ENCODE assay signal across 20 cellular contexts in the genomic region with DNA sequence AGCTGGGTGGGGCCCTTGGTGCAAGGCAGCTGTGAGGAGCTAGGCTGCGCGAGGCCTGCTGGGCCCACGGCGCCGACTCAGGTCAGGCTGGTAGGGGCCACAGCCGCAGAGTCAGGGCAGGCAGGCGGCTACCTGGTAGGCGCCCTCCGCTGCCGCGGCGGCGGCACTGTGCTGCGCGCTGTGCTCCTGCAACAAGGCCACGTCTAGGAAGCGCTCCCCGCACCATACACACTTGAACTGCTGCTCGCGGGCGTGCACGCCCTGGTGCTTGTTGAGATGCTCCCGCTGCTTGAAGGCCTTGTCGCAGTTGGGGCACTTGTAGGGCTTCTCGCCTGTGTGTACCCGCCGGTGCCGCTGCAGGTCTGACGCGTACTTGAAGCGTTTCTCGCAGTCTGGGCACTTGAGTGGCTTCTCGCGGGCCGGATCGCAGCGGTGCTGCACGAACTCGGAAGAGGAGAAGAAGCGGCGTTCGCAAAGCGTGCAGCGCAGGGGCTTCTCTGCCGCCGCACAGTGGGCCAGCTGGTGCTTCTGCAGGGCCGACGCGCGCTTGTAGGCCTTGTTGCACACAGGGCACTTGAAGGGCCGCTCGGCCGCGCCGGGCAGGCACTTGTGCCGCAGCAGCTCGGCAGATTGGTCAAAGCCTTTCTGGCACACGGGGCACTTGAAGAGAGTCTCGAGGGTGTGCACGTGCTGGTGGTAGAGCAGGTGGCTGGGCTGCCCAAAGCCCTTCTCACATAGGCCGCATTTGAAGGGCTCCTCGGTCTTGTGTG. TPM values are rescaled to one million over a fixed set of nuclear protein-coding genes. Genes with fewer than 3 reads are reported as not detected.
DNase-seq lines count a peak whose midpoint lies in the region; ATAC-seq and TF ChIP-seq lines count a peak whose summit lies in the region.
"Had no signal": no experiment of that assay in that cellular context is flagged by ENCODE, and none has a peak within 500 bp of the region (broad histone marks: within the 10 kb centered on the region; RNA-seq: fewer than 3 reads in every experiment).

No MANE protein-coding gene starts in this region.

- no peak overlapping the region for H3K27ac Mint-ChIP-seq in endodermal cell
- H3K27ac Mint-ChIP-seq: HFFc6 had no signal

- no peak overlapping the region for H3K14ac ChIP-seq in mesenchymal stem cell (ENCODE audit: low read length in 2 of 2)

- peaks cover 16% of the 10 kb centered on the region for H3K36me3 Mint-ChIP-seq in endodermal cell (ENCODE audit: low read depth)

- no peak overlapping the region for H2AFZ ChIP-seq in mesenchymal stem cell (ENCODE audit: low read depth, low read length)

- no peak overlapping the region for H3K9ac ChIP-seq in endodermal cell (ENCODE audit: extremely low read depth, low read length, poor library complexity, severe bottlenecking)
- no peak overlapping the region for H3K9ac ChIP-seq in mesenchymal stem cell (ENCODE audit: low read length)

- TF ChIP-seq CTCF in endodermal cell (conservative IDR thresholded peaks at IDR 0.05) (no peak), upper lobe of right lung (IDR thresholded peaks at IDR 0.05) (no peak)

- H3K4me1 ChIP-seq in endodermal cell (ENCODE audit: control insufficient read depth, insufficient read depth, low read length) = peaks cover 6% of the 10 kb centered on the region
- peaks cover 35% of the 10 kb centered on the region for H3K4me1 ChIP-seq in mesenchymal stem cell (ENCODE audit: control insufficient read depth, insufficient read depth, low read depth, low read length)
- H3K4me1 ChIP-seq in upper lobe of right lung = peaks cover 42% of the 10 kb centered on the region

- peak overlapping the region; percentile 7 for H4K8ac ChIP-seq in mesenchymal stem cell (ENCODE audit: low read length)

- no peak overlapping the region for H3K4ac ChIP-seq in mesenchymal stem cell (ENCODE audit: low read depth in 1 of 2, low read length in 2 of 2)

- H4K91ac ChIP-seq in mesenchymal stem cell (ENCODE audit: low read length) = peak overlapping the region; percentile 29

- WGBS in endodermal cell (ENCODE audit: insufficient coverage in 1 of 2, insufficient read length in 1 of 2), 2 experiments = 94 to 98% methylated on average over 48 to 62 of the region's 62 CpGs
- WGBS in mesenchymal stem cell = 98% methylated on average over 62 of the region's 62 CpGs

- no peaks in the 10 kb centered on the region for H3K9me3 ChIP-seq in endodermal cell (ENCODE audit: control insufficient read depth, low read length)
- H3K9me3 ChIP-seq in mesenchymal stem cell (ENCODE audit: control insufficient read depth, low read length) = no peaks in the 10 kb centered on the region
- H3K9me3 ChIP-seq in upper lobe of right lung = no peaks in the 10 kb centered on the region

- ATAC-seq in upper lobe of right lung = no peak
- no peak for ATAC-seq in HG03354 (IDR thresholded peaks at IDR 0.05; ENCODE audit: poor library complexity, severe bottlenecking, unreplicated experiment)
- ATAC-seq: CD8-positive, alpha-beta T cell; GM12878 had no signal

- H3K27me3 Mint-ChIP-seq in endodermal cell (ENCODE audit: insufficient read depth) = no peaks in the 10 kb centered on the region

- H3K4me2 ChIP-seq in mesenchymal stem cell (ENCODE audit: low read length, poor library complexity, severe bottlenecking) = no peak overlapping the region

- H3K27ac ChIP-seq in endodermal cell (ENCODE audit: low read depth, low read length) = no peak overlapping the region
- no peak overlapping the region for H3K27ac ChIP-seq in mesenchymal stem cell (ENCODE audit: low read length, poor library complexity, severe bottlenecking)
- H3K27ac ChIP-seq in upper lobe of right lung = no peak overlapping the region

- no peaks in the 10 kb centered on the region for H3K9me3 Mint-ChIP-seq in endodermal cell
- H3K9me3 Mint-ChIP-seq: CD8-positive, alpha-beta T cell; HFFc6 had no signal

- H3K23ac ChIP-seq in mesenchymal stem cell (ENCODE audit: low read length in 2 of 2) = no peak overlapping the region

- H3K4me3 ChIP-seq in endodermal cell (ENCODE audit: low read length) (no peak overlapping the region), mesenchymal stem cell (ENCODE audit: insufficient read depth in 1 of 2, low read depth in 1 of 2, low read length in 2 of 2) (no peak overlapping the region), upper lobe of right lung (no peak overlapping the region)
- H3K4me3 ChIP-seq: GM12878 had no signal

- H2BK15ac ChIP-seq in mesenchymal stem cell (ENCODE audit: low read depth, poor library complexity, severe bottlenecking) = no peak overlapping the region

- no peak overlapping the region for H3K18ac ChIP-seq in mesenchymal stem cell (ENCODE audit: low read depth in 1 of 2, low read length in 2 of 2)

- H3K4me1 Mint-ChIP-seq in endodermal cell = peaks cover 10% of the 10 kb centered on the region

- DNase-seq in activated effector memory CD4-positive, alpha-beta T cell treated with anti-CD3 and anti-CD28 coated beads, Interleukin-2, amount 50 U/mL, for 16 hours = peak; percentile 61
- DNase-seq in activated effector memory CD4-positive, alpha-beta T cell treated with Interleukin-2 at 50 U/mL for 16 hours = no peak
- DNase-seq in endodermal cell (peak; percentile 47), mesenchymal stem cell (no peak), upper lobe of right lung (peak; percentile 55), COR-L47 (lab: John Stamatoyannopoulos, UW) (no peak), DMS79 (lab: John Stamatoyannopoulos, UW) (no peak)
- DNase-seq: 8988T; CD8-positive, alpha-beta T cell; GDM1; HFFc6; NCI-H1092; NCI-H146; NCI-H2081 treated with DMSO at 0.1 percent for 48 hours; NCI-H510A treated with DMSO at 0.1 percent for 48 hours had no signal

- peaks cover 49% of the 10 kb centered on the region for H3K79me1 ChIP-seq in mesenchymal stem cell (replicated peaks; ENCODE audit: low read length, poor library complexity, severe bottlenecking)

- no peak overlapping the region for H2BK120ac ChIP-seq in mesenchymal stem cell (ENCODE audit: low read depth, low read length)

- H3K36me3 ChIP-seq in endodermal cell (ENCODE audit: control insufficient read depth, insufficient read depth, low read length) (peaks cover 22% of the 10 kb centered on the region), mesenchymal stem cell (ENCODE audit: control insufficient read depth in 1 of 2, insufficient read depth in 2 of 2, low read depth in 1 of 2, low read length in 2 of 2) (peaks cover 41 to 57% of the 10 kb centered on the region in 2 experiments), upper lobe of right lung (peaks cover 23% of the 10 kb centered on the region)

- no peak overlapping the region for H3K4me3 Mint-ChIP-seq in endodermal cell
- H3K4me3 Mint-ChIP-seq: HFFc6 had no signal

- H2BK12ac ChIP-seq in mesenchymal stem cell (ENCODE audit: low read length in 2 of 2) = no peak overlapping the region

- H3K27me3 ChIP-seq in endodermal cell (ENCODE audit: control insufficient read depth, insufficient read depth, low read length, poor library complexity, severe bottlenecking) (no peaks in the 10 kb centered on the region), mesenchymal stem cell (ENCODE audit: control insufficient read depth in 1 of 2, insufficient read depth in 1 of 2, low read length in 2 of 2) (peaks cover 0 to 5% of the 10 kb centered on the region in 2 experiments), upper lobe of right lung (no peaks in the 10 kb centered on the region)

- no peak overlapping the region for H2BK5ac ChIP-seq in mesenchymal stem cell (ENCODE audit: low read depth, low read length, poor library complexity, severe bottlenecking)

- intact Hi-C loops in upper lobe of right lung (cut with DNase I) = no loop called here

- H2AK5ac ChIP-seq in mesenchymal stem cell (ENCODE audit: low read length, severe bottlenecking) = no peak overlapping the region

RNA-seq across cellular contexts. Expression of a gene that starts 3.9 kb away (rescaled TPM):
- total RNA-seq in endodermal cell = 10 to 100 TPM in 1 of 2 donors, 1 to 10 TPM in 1; 9.8 to 10.8 TPM
- polyA plus RNA-seq in endodermal cell (2013, experiment 1 of 2) = 11.5 TPM
- polyA plus RNA-seq in endodermal cell (2013, experiment 2 of 2) = 8.2 TPM
- polyA plus RNA-seq in mesenchymal stem cell (2013, experiment 1 of 2) = 10.0 TPM
- 10.1 TPM for polyA plus RNA-seq in mesenchymal stem cell (2013, experiment 2 of 2)
- 10.6 TPM for total RNA-seq in upper lobe of right lung

RNA-seq across cellular contexts. Expression of a gene that starts 4.6 kb away (rescaled TPM):
- total RNA-seq in endodermal cell = 100 to 1,000 TPM; 139 to 163 TPM
- 62.2 TPM for polyA plus RNA-seq in endodermal cell (2013, experiment 1 of 2)
- 62.7 TPM for polyA plus RNA-seq in endodermal cell (2013, experiment 2 of 2)
- 37.7 TPM for polyA plus RNA-seq in mesenchymal stem cell (2013, experiment 1 of 2)
- 38.4 TPM for polyA plus RNA-seq in mesenchymal stem cell (2013, experiment 2 of 2)
- total RNA-seq in upper lobe of right lung = 37.4 TPM

RNA-seq across cellular contexts. Expression of a gene that starts 25.7 kb away (rescaled TPM):
- total RNA-seq in endodermal cell = under 1 TPM; 0.29 to 0.60 TPM
- polyA plus RNA-seq in endodermal cell (2013, experiment 1 of 2) = 1.1 TPM
- 0.50 TPM for polyA plus RNA-seq in endodermal cell (2013, experiment 2 of 2)
- not detected for polyA plus RNA-seq in mesenchymal stem cell (2013, experiment 1 of 2)
- polyA plus RNA-seq in mesenchymal stem cell (2013, experiment 2 of 2) = 0.01 TPM
- not detected for total RNA-seq in upper lobe of right lung
- total RNA-seq: CD8-positive, alpha-beta T cell; GM12878; H1; MCF 10A had no signal
- polyA plus RNA-seq: BJ, H1 had no signal

RNA-seq across cellular contexts. Expression of a gene that starts 29.0 kb away (rescaled TPM):
- 100 to 1,000 TPM in 1 of 2 donors, 10 to 100 TPM in 1; 99.8 to 105 TPM for total RNA-seq in endodermal cell
- 34.0 TPM for polyA plus RNA-seq in endodermal cell (2013, experiment 1 of 2)
- 34.0 TPM for polyA plus RNA-seq in endodermal cell (2013, experiment 2 of 2)
- 13.9 TPM for polyA plus RNA-seq in mesenchymal stem cell (2013, experiment 1 of 2)
- 13.9 TPM for polyA plus RNA-seq in mesenchymal stem cell (2013, experiment 2 of 2)
- total RNA-seq in upper lobe of right lung = 25.2 TPM

Comparison
In these comparisons a context has a peak if more than half of its experiments do, and no peak if none do; other contexts are left out.
1. DNase-seq: peak in activated effector memory CD4-positive, alpha-beta T cell treated with anti-CD3 and anti-CD28 coated beads, Interleukin-2, amount 50 U/mL, for 16 hours (single experiment), endodermal cell (single experiment) and upper lobe of right lung (single experiment); none in activated effector memory CD4-positive, alpha-beta T cell treated with Interleukin-2 at 50 U/mL for 16 hours (single experiment), mesenchymal stem cell (single experiment), COR-L47 (single experiment) and DMS79 (single experiment).